22 cellular contexts compared by ENCODE assay signal in genomic region chr16:84545114-84545737, GRCh38. TPM values are rescaled to one million over a fixed set of nuclear protein-coding genes. Genes with fewer than 3 reads are reported as not detected.
DNase-seq lines count a peak whose midpoint lies in the region; ATAC-seq, FAIRE-seq and TF ChIP-seq lines count a peak whose summit lies in the region.
"Had no signal": no experiment of that assay in that cellular context is flagged by ENCODE, and none has a peak within 500 bp of the region (broad histone marks: within the 10 kb centered on the region; RNA-seq: fewer than 3 reads in every experiment).

No MANE protein-coding gene starts in this region.

- H3K27me3 Mint-ChIP-seq in activated naive CD4-positive, alpha-beta T cell treated with anti-CD3 and anti-CD28 coated beads for 36 hours (ENCODE audit: low read depth) = no peaks in the 10 kb centered on the region
- H3K27me3 Mint-ChIP-seq: activated CD4-positive, alpha-beta memory T cell treated with anti-CD3 and anti-CD28 coated beads, Interleukin-2, amount 10 ng/mL, durations not matched to agents 7 days and 5 days; stimulated activated naive CD8-positive, alpha-beta T cell treated with anti-CD3 and anti-CD28 coated beads, Interleukin-15, Interleukin-2, amounts not matched to agents 100 ng/mL and 50 ng/mL, for 24 hours had no signal

- POLR2A ChIA-PET in K562 (lab: Yijun Ruan, JAX) = interaction anchor here (1.2 to 1.5 kb wide), 2 partner anchors 13 to 24 kb away, joined by 3 read pairs; no protein-coding TSS in a partner anchor

- CTCF ChIA-PET in activated naive CD4-positive, alpha-beta T cell treated with anti-CD3 and anti-CD28 coated beads for 36 hours (lab: Charles Lee) = interaction anchor here (0.9 to 1.8 kb wide), 3 partner anchors 26 to 54 kb away, joined by 3 to 6 read pairs (median 3); no protein-coding TSS in a partner anchor
- CTCF ChIA-PET in K562 (lab: Yijun Ruan, JAX; ENCODE audit: low intra/inter-chr PET ratio) = no interaction called here

- ATAC-seq in K562 (no peak), omental fat pad (ENCODE audit: low FRiP score) (no peak), HG02642 (IDR thresholded peaks at IDR 0.05; ENCODE audit: poor library complexity, unreplicated experiment) (no peak)
- ATAC-seq: left lobe of liver had no signal

- peak overlapping the region; percentile 33 for H3K4me3 Mint-ChIP-seq in activated naive CD4-positive, alpha-beta T cell treated with anti-CD3 and anti-CD28 coated beads for 36 hours
- H3K4me3 Mint-ChIP-seq: activated CD4-positive, alpha-beta memory T cell treated with anti-CD3 and anti-CD28 coated beads, Interleukin-2, amount 10 ng/mL, durations not matched to agents 7 days and 5 days; HFFc6 had no signal

- no peak overlapping the region for H3K4me2 ChIP-seq in K562 (ENCODE audit: insufficient read depth, low read length)

- no peak for TF ChIP-seq CTCF in K562 (IDR thresholded peaks at IDR 0.05 in 2 of 3, conservative IDR thresholded peaks at IDR 0.05 in 1 of 3; ENCODE audit: insufficient read depth in 2 of 3, low read depth in 1 of 3, low read length in 3 of 3)
- no peak for TF ChIP-seq CTCF in omental fat pad (IDR thresholded peaks at IDR 0.05)

- 55% methylated on average over 12 of the region's 12 CpGs for WGBS in K562 (ENCODE audit: insufficient coverage, low coverage, missing lambda C conversion rate)

- peaks cover 0 to 7% of the 10 kb centered on the region in 2 experiments; a peak in 2 of 5 replicates for H3K27me3 ChIP-seq in K562 (ENCODE audit: control insufficient read depth in 2 of 2, insufficient read depth in 2 of 2, low read length in 2 of 2)
- H3K27me3 ChIP-seq: brain microvascular endothelial cell, thyroid gland had no signal

- no peak for TF ChIP-seq POLR2A in K562 (conservative IDR thresholded peaks at IDR 0.05)

- H3K79me2 ChIP-seq in K562 (ENCODE audit: control insufficient read depth, insufficient read depth, low read length) = no peaks in the 10 kb centered on the region

- H3K36me3 ChIP-seq in K562 (ENCODE audit: control insufficient read depth, insufficient read depth, low read length) = no peaks in the 10 kb centered on the region
- H3K36me3 ChIP-seq: brain microvascular endothelial cell, thyroid gland had no signal

- peaks cover 32% of the 10 kb centered on the region in 2 experiments for H3K4me1 ChIP-seq in K562 (replicated peaks in 1 of 2; ENCODE audit: control insufficient read depth in 2 of 2, insufficient read depth in 2 of 2, low read length in 2 of 2)
- H3K4me1 ChIP-seq: thyroid gland had no signal

- in situ Hi-C loops in K562 (cut with MboI) = no loop called here

- no peak for FAIRE-seq in K562 (lab: Jason Lieb, UNC)
- FAIRE-seq: GM12891, TTC549 had no signal

- no TSS peak for BruUV-seq in K562 (replicated peaks; lab: Mats Ljungman, UMichigan)

- H3K9me3 Mint-ChIP-seq in activated naive CD4-positive, alpha-beta T cell treated with anti-CD3 and anti-CD28 coated beads for 36 hours = no peaks in the 10 kb centered on the region
- H3K9me3 Mint-ChIP-seq: activated CD4-positive, alpha-beta memory T cell treated with anti-CD3 and anti-CD28 coated beads, Interleukin-2, amount 10 ng/mL, durations not matched to agents 7 days and 5 days; HFFc6; stimulated activated naive CD8-positive, alpha-beta T cell treated with anti-CD3 and anti-CD28 coated beads, Interleukin-15, Interleukin-2, amounts not matched to agents 100 ng/mL and 50 ng/mL, for 24 hours had no signal

- no peak for DNase-seq in activated naive CD4-positive, alpha-beta T cell treated with anti-CD3 and anti-CD28 coated beads for 36 hours
- DNase-seq in activated naive CD4-positive, alpha-beta T cell treated with anti-CD3 and anti-CD28 coated beads, Interleukin-2, amount 50 U/mL, for 16 hours = no peak
- DNase-seq in NCI-H2107 treated with DMSO at 0.1 percent for 48 hours (lab: John Stamatoyannopoulos, UW; ENCODE audit: unreplicated experiment) (peak; percentile 78), K562 (ENCODE audit: extremely low read depth in 1 of 4, low spot score in 3 of 4) (no peak), omental fat pad (ENCODE audit: low spot score) (no peak)
- DNase-seq in activated CD4-positive, alpha-beta T cell treated with anti-CD3 and anti-CD28 coated beads for 4 hours = no peak
- DNase-seq: ACHN; activated CD4-positive, alpha-beta memory T cell treated with anti-CD3 and anti-CD28 coated beads, Interleukin-2, amount 10 ng/mL, durations not matched to agents 7 days and 5 days; activated gamma-delta T cell; brain microvascular endothelial cell; C1 segment of cervical spinal cord; Caco-2; HFFc6; NCI-H187 treated with DMSO at 0.1 percent for 48 hours; NCI-H446; thyroid gland had no signal

- no peak for TF ChIP-seq EP300 in K562 (IDR thresholded peaks at IDR 0.05; ENCODE audit: low read length)

- peaks cover 43% of the 10 kb centered on the region for H3K4me1 Mint-ChIP-seq in activated naive CD4-positive, alpha-beta T cell treated with anti-CD3 and anti-CD28 coated beads for 36 hours (ENCODE audit: low read depth)

- no peak overlapping the region for H3K4me3 ChIP-seq in K562
- H3K4me3 ChIP-seq: SK-N-MC, thyroid gland had no signal

- peaks cover 3% of the 10 kb centered on the region for H3K36me3 Mint-ChIP-seq in activated naive CD4-positive, alpha-beta T cell treated with anti-CD3 and anti-CD28 coated beads for 36 hours (ENCODE audit: low read depth)

- H4K20me1 ChIP-seq in K562 (replicated peaks; ENCODE audit: control insufficient read depth, insufficient read depth, low read length) = no peaks in the 10 kb centered on the region

- intact Hi-C loops in activated naive CD4-positive, alpha-beta T cell treated with anti-CD3 and anti-CD28 coated beads for 36 hours (cut with micrococcal nuclease) = no loop called here
- intact Hi-C loops in K562 (cut with micrococcal nuclease) = no loop called here

- no peak overlapping the region for H2AFZ ChIP-seq in K562 (ENCODE audit: low read depth, low read length)

- TF ChIP-seq RAD21 in K562 (CRISPR knock-in tag; conservative IDR thresholded peaks at IDR 0.05 in 1 of 2, IDR thresholded peaks at IDR 0.05 in 1 of 2) = no peak

- no peak overlapping the region for H3K27ac ChIP-seq in K562 (ENCODE audit: extremely low read depth, low read depth, low read length)
- H3K27ac ChIP-seq: brain microvascular endothelial cell, SK-N-MC, thyroid gland had no signal

- H3K27ac Mint-ChIP-seq in activated naive CD4-positive, alpha-beta T cell treated with anti-CD3 and anti-CD28 coated beads for 36 hours = no peak overlapping the region
- H3K27ac Mint-ChIP-seq: activated CD4-positive, alpha-beta memory T cell treated with anti-CD3 and anti-CD28 coated beads, Interleukin-2, amount 10 ng/mL, durations not matched to agents 7 days and 5 days; HFFc6 had no signal

- no peak overlapping the region for H3K9ac ChIP-seq in K562 (ENCODE audit: insufficient read depth in 1 of 2, low read depth in 2 of 2, low read length in 2 of 2)

- no peaks in the 10 kb centered on the region for H3K9me1 ChIP-seq in K562 (ENCODE audit: control insufficient read depth, insufficient read depth, low read length)

- no peaks in the 10 kb centered on the region for H3K9me3 ChIP-seq in K562 (replicated peaks; ENCODE audit: control insufficient read depth, insufficient read depth, low read depth, low read length)
- H3K9me3 ChIP-seq: Caco-2, thyroid gland had no signal

TF ChIP-seq in K562, 482 proteins besides CTCF, POLR2A, EP300 and RAD21 (continues in another document):
- TF ChIP-seq IRF1 (CRISPR knock-in tag; IDR thresholded peaks at IDR 0.05; ENCODE audit: borderline replicate concordance) (no peak), ASH1L (IDR thresholded peaks at IDR 0.05; ENCODE audit: borderline replicate concordance, low read depth, partially characterized antibody) (no peak), FOXM1 (IDR thresholded peaks at IDR 0.05; ENCODE audit: low read depth) (no peak), FOXM1 (CRISPR knock-in tag; IDR thresholded peaks at IDR 0.05; ENCODE audit: low read depth) (no peak), MECOM (CRISPR knock-in tag; IDR thresholded peaks at IDR 0.05) (no peak), KDM1A (IDR thresholded peaks at IDR 0.05) (0 out of 4 replicates have a peak, but pooled peaks have one; percentile 11 to 31)

RNA-seq across cellular contexts. Expression of gene MEAK7, which starts 40.8 kb away (rescaled TPM):
- total RNA-seq in activated naive CD4-positive, alpha-beta T cell treated with anti-CD3 and anti-CD28 coated beads for 36 hours = 1 to 10 TPM; 6.3 to 7.0 TPM
- 28.0 and 31.3 TPM in 2 replicates for total RNA-seq in K562 (2011; cell fraction: chromatin; rRNA removed; ENCODE audit: low replicate concordance)
- 15.3 and 17.1 TPM in 2 replicates for total RNA-seq in K562 (2011; cell fraction: nucleolus; rRNA removed)
- 20.8 and 27.1 TPM in 2 replicates for total RNA-seq in K562 (2011; cell fraction: nucleoplasm; rRNA removed)
- 6.1 and 7.8 TPM in 2 replicates for total RNA-seq in K562 (2014; rRNA removed)
- total RNA-seq in K562 (2014; rRNA removed; fragmentation: Illumina TruSeq; extraction: Trizol) = 5.2 and 5.6 TPM in 2 replicates
- 6.5 and 6.6 TPM in 2 replicates for total RNA-seq in K562 (2015; rRNA removed; fragmentation: Illumina TruSeq; extraction: Trizol)
- 9.8 and 10.0 TPM in 2 replicates for total RNA-seq in K562 (2021)
- polyA plus RNA-seq in K562 (2011; rRNA removed) = 13.2 and 14.5 TPM in 2 replicates
- 10.5 and 17.4 TPM in 2 replicates for polyA plus RNA-seq in K562 (2011; cell fraction: cytosol; rRNA removed)
- 10.3 and 11.5 TPM in 2 replicates for polyA plus RNA-seq in K562 (2011; cell fraction: nucleus; rRNA removed)
- polyA plus RNA-seq in K562 (2012) = 7.7 and 9.3 TPM in 2 replicates
- polyA plus RNA-seq in K562 (2014; fragmentation: Illumina TruSeq; extraction: Trizol) = 8.7 and 8.8 TPM in 2 replicates
- 1 to 10 TPM; 1.4 to 1.8 TPM for polyA plus RNA-seq in K562 (2014; fragmentation: Nextera tagmentation; extraction: Ambion mirVana)
- 6.2 and 6.3 TPM in 2 replicates for polyA plus RNA-seq in K562 (2014; rRNA removed)
- 14.5 and 17.2 TPM in 2 replicates for polyA minus RNA-seq in K562 (2011; rRNA and poly(A)+ RNA removed)
- polyA minus RNA-seq in K562 (2011; cell fraction: cytosol; rRNA and poly(A)+ RNA removed) = 9.0 and 11.2 TPM in 2 replicates
- 7.8 and 14.0 TPM in 2 replicates for polyA minus RNA-seq in K562 (2011; cell fraction: nucleus; rRNA and poly(A)+ RNA removed)
- 1 to 10 TPM; 6.4 to 9.1 (median 8.4) TPM for total RNA-seq in omental fat pad
